1 cellular context compared by ENCODE assay signal in the genomic region with DNA sequence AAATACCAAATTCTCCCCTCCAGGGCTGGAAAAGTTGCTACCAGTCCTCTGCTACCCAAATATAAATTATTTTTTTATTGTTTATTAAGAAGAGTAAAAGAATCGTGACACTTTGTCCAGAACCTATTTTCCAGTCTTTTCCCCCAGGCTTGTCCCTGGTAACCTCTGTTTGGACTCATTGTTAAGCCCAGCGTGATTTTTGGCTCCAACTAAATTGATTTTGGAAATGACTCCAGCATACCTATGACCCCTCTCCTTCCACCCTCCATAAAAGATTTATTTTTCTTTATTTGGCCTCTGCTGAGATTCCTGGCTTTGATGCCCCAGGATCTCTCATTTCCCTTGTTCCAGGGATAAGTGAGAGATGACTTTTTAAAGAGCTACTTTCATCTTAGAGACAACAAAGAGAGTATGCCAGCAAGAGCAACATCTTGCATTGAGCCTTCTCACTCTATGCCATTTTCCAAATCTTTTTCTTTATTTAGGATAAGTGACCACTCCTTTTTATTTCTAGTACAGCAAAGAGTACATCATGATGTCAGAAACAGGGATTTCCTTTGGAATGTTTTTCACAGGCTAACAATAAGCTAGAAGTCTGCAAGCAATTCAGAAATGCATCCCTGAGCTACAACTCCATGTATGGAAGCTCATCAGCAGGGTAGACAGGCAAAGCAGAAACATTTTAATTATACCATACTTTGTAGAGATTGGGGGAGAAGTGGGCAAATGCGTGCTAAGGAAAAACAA.
TF ChIP-seq lines count a peak whose summit lies in the region.

No MANE protein-coding gene starts in this region.

TF ChIP-seq in GM12878, 131 proteins besides CTCF, POLR2A, EP300 and RAD21 (continued from another document):
- TF ChIP-seq, protein P1, sequence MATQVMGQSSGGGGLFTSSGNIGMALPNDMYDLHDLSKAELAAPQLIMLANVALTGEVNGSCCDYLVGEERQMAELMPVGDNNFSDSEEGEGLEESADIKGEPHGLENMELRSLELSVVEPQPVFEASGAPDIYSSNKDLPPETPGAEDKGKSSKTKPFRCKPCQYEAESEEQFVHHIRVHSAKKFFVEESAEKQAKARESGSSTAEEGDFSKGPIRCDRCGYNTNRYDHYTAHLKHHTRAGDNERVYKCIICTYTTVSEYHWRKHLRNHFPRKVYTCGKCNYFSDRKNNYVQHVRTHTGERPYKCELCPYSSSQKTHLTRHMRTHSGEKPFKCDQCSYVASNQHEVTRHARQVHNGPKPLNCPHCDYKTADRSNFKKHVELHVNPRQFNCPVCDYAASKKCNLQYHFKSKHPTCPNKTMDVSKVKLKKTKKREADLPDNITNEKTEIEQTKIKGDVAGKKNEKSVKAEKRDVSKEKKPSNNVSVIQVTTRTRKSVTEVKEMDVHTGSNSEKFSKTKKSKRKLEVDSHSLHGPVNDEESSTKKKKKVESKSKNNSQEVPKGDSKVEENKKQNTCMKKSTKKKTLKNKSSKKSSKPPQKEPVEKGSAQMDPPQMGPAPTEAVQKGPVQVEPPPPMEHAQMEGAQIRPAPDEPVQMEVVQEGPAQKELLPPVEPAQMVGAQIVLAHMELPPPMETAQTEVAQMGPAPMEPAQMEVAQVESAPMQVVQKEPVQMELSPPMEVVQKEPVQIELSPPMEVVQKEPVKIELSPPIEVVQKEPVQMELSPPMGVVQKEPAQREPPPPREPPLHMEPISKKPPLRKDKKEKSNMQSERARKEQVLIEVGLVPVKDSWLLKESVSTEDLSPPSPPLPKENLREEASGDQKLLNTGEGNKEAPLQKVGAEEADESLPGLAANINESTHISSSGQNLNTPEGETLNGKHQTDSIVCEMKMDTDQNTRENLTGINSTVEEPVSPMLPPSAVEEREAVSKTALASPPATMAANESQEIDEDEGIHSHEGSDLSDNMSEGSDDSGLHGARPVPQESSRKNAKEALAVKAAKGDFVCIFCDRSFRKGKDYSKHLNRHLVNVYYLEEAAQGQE (IDR thresholded peaks at IDR 0.05; ENCODE audit: low read depth, low read length) = no peak
- no peak for TF ChIP-seq SIN3A (IDR thresholded peaks at IDR 0.05; ENCODE audit: low read depth, low read length)
- no peak for TF ChIP-seq BACH1 (IDR thresholded peaks at IDR 0.05; ENCODE audit: borderline replicate concordance)
- TF ChIP-seq RCOR1 (conservative IDR thresholded peaks at IDR 0.05; ENCODE audit: low read depth, low read length) = no peak
- no peak for TF ChIP-seq JUND (IDR thresholded peaks at IDR 0.05; ENCODE audit: low read depth, low read length)
- no peak for TF ChIP-seq NR2C2 (IDR thresholded peaks at IDR 0.05; ENCODE audit: borderline replicate concordance, control insufficient read depth, insufficient read length, low read depth)
- TF ChIP-seq, protein P2, sequence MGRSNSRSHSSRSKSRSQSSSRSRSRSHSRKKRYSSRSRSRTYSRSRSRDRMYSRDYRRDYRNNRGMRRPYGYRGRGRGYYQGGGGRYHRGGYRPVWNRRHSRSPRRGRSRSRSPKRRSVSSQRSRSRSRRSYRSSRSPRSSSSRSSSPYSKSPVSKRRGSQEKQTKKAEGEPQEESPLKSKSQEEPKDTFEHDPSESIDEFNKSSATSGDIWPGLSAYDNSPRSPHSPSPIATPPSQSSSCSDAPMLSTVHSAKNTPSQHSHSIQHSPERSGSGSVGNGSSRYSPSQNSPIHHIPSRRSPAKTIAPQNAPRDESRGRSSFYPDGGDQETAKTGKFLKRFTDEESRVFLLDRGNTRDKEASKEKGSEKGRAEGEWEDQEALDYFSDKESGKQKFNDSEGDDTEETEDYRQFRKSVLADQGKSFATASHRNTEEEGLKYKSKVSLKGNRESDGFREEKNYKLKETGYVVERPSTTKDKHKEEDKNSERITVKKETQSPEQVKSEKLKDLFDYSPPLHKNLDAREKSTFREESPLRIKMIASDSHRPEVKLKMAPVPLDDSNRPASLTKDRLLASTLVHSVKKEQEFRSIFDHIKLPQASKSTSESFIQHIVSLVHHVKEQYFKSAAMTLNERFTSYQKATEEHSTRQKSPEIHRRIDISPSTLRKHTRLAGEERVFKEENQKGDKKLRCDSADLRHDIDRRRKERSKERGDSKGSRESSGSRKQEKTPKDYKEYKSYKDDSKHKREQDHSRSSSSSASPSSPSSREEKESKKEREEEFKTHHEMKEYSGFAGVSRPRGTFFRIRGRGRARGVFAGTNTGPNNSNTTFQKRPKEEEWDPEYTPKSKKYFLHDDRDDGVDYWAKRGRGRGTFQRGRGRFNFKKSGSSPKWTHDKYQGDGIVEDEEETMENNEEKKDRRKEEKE (IDR thresholded peaks at IDR 0.05) = no peak
